Comparison of ENCODE assay signal across 13 cellular contexts in genomic region chr2:95274291-95275150, GRCh38. TPM values are rescaled to one million over a fixed set of nuclear protein-coding genes. Genes with fewer than 3 reads are reported as not detected.
DNase-seq lines count a peak whose midpoint lies in the region; ATAC-seq and TF ChIP-seq lines count a peak whose summit lies in the region.
"Had no signal": no experiment of that assay in that cellular context is flagged by ENCODE, and none has a peak within 500 bp of the region (broad histone marks: within the 10 kb centered on the region; RNA-seq: fewer than 3 reads in every experiment).

TSS of gene PROM2 (plus strand) at chr2:95274449. CDS start at chr2:95274586, 137 bp downstream.

- DNase-seq in NCI-H748 (lab: John Stamatoyannopoulos, UW; ENCODE audit: unreplicated experiment) = peak; percentile 39
- no peak for DNase-seq in NCI-H748 treated with DMSO at 0.1 percent for 48 hours (lab: John Stamatoyannopoulos, UW)
- DNase-seq in WERI-Rb-1 = peak; percentile 5
- peak; percentile 90 for DNase-seq in left kidney (ENCODE audit: low read depth, low spot score)
- DNase-seq in spleen = peak; percentile 62
- DNase-seq in HuH-7 (ENCODE audit: low spot score) = no peak
- DNase-seq in NCI-H2081 (lab: John Stamatoyannopoulos, UW) = no peak
- no peak for DNase-seq in heart right ventricle
- DNase-seq: hypothalamus, NCI-H226 had no signal

- TF ChIP-seq CTCF in WERI-Rb-1 (IDR thresholded peaks at IDR 0.05; ENCODE audit: low read depth, low read length) (no peak), spleen (IDR thresholded peaks at IDR 0.05 in 8 of 11, conservative IDR thresholded peaks at IDR 0.05 in 3 of 11) (no peak), heart right ventricle (IDR thresholded peaks at IDR 0.05) (no peak)

- no peak for ATAC-seq in heart right ventricle
- ATAC-seq: A549, T-cell had no signal

- H3K9me3 ChIP-seq in WERI-Rb-1 (ENCODE audit: severe bottlenecking) = no peaks in the 10 kb centered on the region
- no peaks in the 10 kb centered on the region for H3K9me3 ChIP-seq in spleen
- H3K9me3 ChIP-seq in heart right ventricle = no peaks in the 10 kb centered on the region

- H3K4me3 ChIP-seq in WERI-Rb-1 (ENCODE audit: low read depth, low read length) = no peak within 1 kb of the TSS
- no peak within 1 kb of the TSS for H3K4me3 ChIP-seq in spleen
- no peak within 1 kb of the TSS for H3K4me3 ChIP-seq in heart right ventricle
- H3K4me3 ChIP-seq: A549 had no signal

- WGBS in spleen, 5 donors = 82 to 89% (median 87%) methylated on average over 13 to 17 of the region's 17 CpGs
- WGBS in heart right ventricle, 2 donors = 73 to 78% methylated on average over 16 to 17 of the region's 17 CpGs

- no peaks in the 10 kb centered on the region for H3K4me1 ChIP-seq in spleen
- no peaks in the 10 kb centered on the region for H3K4me1 ChIP-seq in heart right ventricle
- H3K4me1 ChIP-seq: A549 had no signal

- H3K27ac ChIP-seq in WERI-Rb-1 (no peak within 1 kb of the TSS), spleen (no peak within 1 kb of the TSS), heart right ventricle (no peak within 1 kb of the TSS)
- H3K27ac ChIP-seq: A549 had no signal

- TF ChIP-seq POLR2A in spleen (IDR thresholded peaks at IDR 0.05) = no peak

- H3K27me3 ChIP-seq in WERI-Rb-1 (ENCODE audit: insufficient read depth, low read depth, severe bottlenecking) (no peaks in the 10 kb centered on the region), spleen (replicated peaks in 1 of 7) (no peaks in the 10 kb centered on the region), heart right ventricle (no peaks in the 10 kb centered on the region)

- intact Hi-C loops in spleen (cut with DNase I; ENCODE audit: low total_unique reads) (no loop called here), heart right ventricle (cut with DNase I) (no loop called here)

- H3K36me3 ChIP-seq in WERI-Rb-1 = no peaks in the 10 kb centered on the region
- no peaks in the 10 kb centered on the region for H3K36me3 ChIP-seq in spleen
- no peaks in the 10 kb centered on the region for H3K36me3 ChIP-seq in heart right ventricle

RNA-seq across cellular contexts. Expression of gene PROM2, which starts in this region (rescaled TPM):
- total RNA-seq in spleen = 1 to 10 TPM in 6 of 7 donors, under 1 TPM in 1; 0.50 to 4.9 (median 2.7) TPM
- under 1 TPM; 0.21 to 0.74 (median 0.52) TPM for polyA plus RNA-seq in spleen
- total RNA-seq in heart right ventricle = 1 to 10 TPM in 4 of 10 donors, under 1 TPM in 6; 0.32 to 2.5 (median 0.94) TPM
- polyA plus RNA-seq in heart right ventricle = 1 to 10 TPM in 1 of 2 donors, under 1 TPM in 1; 0.72 to 3.4 TPM
- total RNA-seq: HT1080 had no signal

Comparison
In these comparisons a context has a peak if more than half of its experiments do, and no peak if none do; other contexts are left out.
1. DNase-seq: peak in NCI-H748 (single experiment), WERI-Rb-1 (single experiment), left kidney (single experiment) and spleen (single experiment); none in NCI-H748 treated with DMSO at 0.1 percent for 48 hours (single experiment), HuH-7 (single experiment), NCI-H2081 (0 of 2) and heart right ventricle (0 of 2).